ENCODE assay signal across 12 cellular contexts in the genomic region with DNA sequence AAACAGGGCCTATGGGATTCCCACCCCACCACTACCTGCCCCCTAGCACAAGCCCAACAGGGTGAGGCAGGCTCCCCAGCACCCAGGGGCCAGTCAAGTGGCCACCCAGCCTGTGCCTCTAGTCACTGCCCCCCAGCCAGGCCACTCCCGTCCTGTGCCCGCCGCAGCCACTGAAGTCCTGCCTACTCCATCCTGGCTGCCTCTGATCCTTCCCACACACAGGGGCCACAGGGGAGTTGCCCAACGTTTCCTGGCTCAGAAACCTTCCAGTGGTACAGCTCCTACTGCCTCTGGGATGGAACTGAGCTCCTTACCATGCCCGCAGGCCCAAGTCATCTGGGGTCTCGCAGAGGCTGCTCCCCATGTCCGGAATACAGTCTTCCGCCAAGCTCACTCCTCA.
A peak's percentile ranks its signal among the peaks of the same experiment; 100 is the strongest.
DNase-seq lines count a peak whose midpoint lies in the region; ATAC-seq and TF ChIP-seq lines count a peak whose summit lies in the region.
"Had no signal": no experiment of that assay in that cellular context is flagged by ENCODE, and none has a peak within 500 bp of the region (broad histone marks: within the 10 kb centered on the region; RNA-seq: fewer than 3 reads in every experiment).

No MANE protein-coding gene starts in this region.

- BruUV-seq in Caco-2 (replicated peaks; lab: Mats Ljungman, UMichigan), result no TSS peak

- H3K27me3 ChIP-seq in lower lobe of right lung (ENCODE audit: low read depth) (no peaks in the 10 kb centered on the region), thoracic aorta (replicated peaks; ENCODE audit: insufficient read depth) (no peaks in the 10 kb centered on the region), Caco-2 (replicated peaks; ENCODE audit: control insufficient read depth, insufficient read depth, low read length) (no peaks in the 10 kb centered on the region)

- peaks cover 96% of the 10 kb centered on the region for H3K4me1 Mint-ChIP-seq in HFFc6 (ENCODE audit: low read depth)
- H3K4me1 Mint-ChIP-seq in Caco-2 (ENCODE audit: low read depth, unreplicated experiment), result peaks cover 17% of the 10 kb centered on the region

- H3K4me1 ChIP-seq in lower lobe of right lung, result peaks cover 100% of the 10 kb centered on the region
- peaks cover 62 to 97% of the 10 kb centered on the region in 2 donors for H3K4me1 ChIP-seq in thoracic aorta (ENCODE audit: control insufficient read depth in 1 of 2, low read depth in 2 of 2)
- H3K4me1 ChIP-seq in Caco-2, result peaks cover 23% of the 10 kb centered on the region

- peak overlapping the region; percentile 90 for H3K27ac Mint-ChIP-seq in HFFc6
- H3K27ac Mint-ChIP-seq in Caco-2 (ENCODE audit: unreplicated experiment), result no peak overlapping the region

- POLR2A ChIA-PET in Caco-2 (lab: Charles Lee), result no interaction called here

- CTCF ChIA-PET in Caco-2 (lab: Charles Lee), result no interaction called here

- H3K9me3 ChIP-seq in lower lobe of right lung, result no peaks in the 10 kb centered on the region
- no peaks in the 10 kb centered on the region for H3K9me3 ChIP-seq in thoracic aorta
- no peaks in the 10 kb centered on the region for H3K9me3 ChIP-seq in Caco-2

- intact Hi-C loops in lower lobe of right lung (cut with DNase I) (no loop called here), Caco-2 (cut with micrococcal nuclease; ENCODE audit: unreplicated experiment) (no loop called here)

- no peak for TF ChIP-seq CTCF in HFFc6 (IDR thresholded peaks at IDR 0.05)
- TF ChIP-seq CTCF in coronary artery (IDR thresholded peaks at IDR 0.05), result no peak
- no peak for TF ChIP-seq CTCF in lower lobe of right lung (IDR thresholded peaks at IDR 0.05)
- TF ChIP-seq CTCF in thoracic aorta (IDR thresholded peaks at IDR 0.05), result no peak
- TF ChIP-seq CTCF in Caco-2 (IDR thresholded peaks at IDR 0.05; ENCODE audit: insufficient read depth in 1 of 2, low read depth in 1 of 2, low read length in 1 of 2, severe bottlenecking in 1 of 2, unreplicated experiment in 1 of 2), result no peak

- peak overlapping the region; percentile 36 for H3K4me3 Mint-ChIP-seq in HFFc6
- no peak overlapping the region for H3K4me3 Mint-ChIP-seq in Caco-2 (ENCODE audit: unreplicated experiment)
- H3K4me3 Mint-ChIP-seq: neural crest cell had no signal

- DNase-seq in HFFc6, result no peak
- DNase-seq in coronary artery (ENCODE audit: low spot score), result peak; percentile 92
- no peak for DNase-seq in lower lobe of right lung
- DNase-seq in thoracic aorta (ENCODE audit: low spot score), result peak; percentile 78
- DNase-seq in Caco-2, result no peak
- DNase-seq in NCI-H345 treated with DMSO at 0.1 percent for 48 hours (lab: John Stamatoyannopoulos, UW; ENCODE audit: unreplicated experiment), result no peak
- DNase-seq: cortex of kidney, NCI-H187 treated with DMSO at 0.1 percent for 48 hours, OCI-M1 had no signal

- H3K36me3 ChIP-seq in lower lobe of right lung (no peaks in the 10 kb centered on the region), thoracic aorta (no peaks in the 10 kb centered on the region), Caco-2 (ENCODE audit: control insufficient read depth, insufficient read depth, low read length) (no peaks in the 10 kb centered on the region)

- H3K4me3 ChIP-seq in coronary artery, result peak overlapping the region; percentile 10
- H3K4me3 ChIP-seq in lower lobe of right lung, result no peak overlapping the region
- H3K4me3 ChIP-seq in thoracic aorta, result peak overlapping the region; percentile 49
- no peak overlapping the region for H3K4me3 ChIP-seq in Caco-2 (ENCODE audit: low read depth, low read length)

- H3K36me3 Mint-ChIP-seq in HFFc6 (ENCODE audit: low read depth), result peaks cover 23% of the 10 kb centered on the region
- peaks cover 9% of the 10 kb centered on the region for H3K36me3 Mint-ChIP-seq in Caco-2 (ENCODE audit: insufficient read depth, unreplicated experiment)

- H3K27me3 Mint-ChIP-seq in HFFc6 (ENCODE audit: insufficient read depth) (no peaks in the 10 kb centered on the region; the same call in 1 of the 2 replicates), Caco-2 (ENCODE audit: insufficient read depth, unreplicated experiment) (no peaks in the 10 kb centered on the region)

- H3K9me3 Mint-ChIP-seq in HFFc6 (no peaks in the 10 kb centered on the region), Caco-2 (ENCODE audit: unreplicated experiment) (no peaks in the 10 kb centered on the region)
- H3K9me3 Mint-ChIP-seq: neural crest cell had no signal

- H3K27ac ChIP-seq in coronary artery, result peak overlapping the region; percentile 73 to 85
- H3K27ac ChIP-seq in lower lobe of right lung, result peak overlapping the region; percentile 80
- H3K27ac ChIP-seq in thoracic aorta, result peak overlapping the region; percentile 82 to 90

- ATAC-seq in lower lobe of right lung (peak in 1 of 2 donors; percentile 3), thoracic aorta (ENCODE audit: insufficient number of reproducible peaks, low FRiP score, low read depth) (peak; percentile 66), GM21528 (IDR thresholded peaks at IDR 0.05; ENCODE audit: low FRiP score, unreplicated experiment) (no peak), GM21737 (IDR thresholded peaks at IDR 0.05; ENCODE audit: unreplicated experiment) (no peak)

Comparison
In these comparisons a context has a peak if more than half of its experiments do, and no peak if none do; other contexts are left out.
1. DNase-seq: peak in coronary artery (single experiment) and thoracic aorta (single experiment); none in HFFc6 (single experiment), lower lobe of right lung (single experiment), Caco-2 (0 of 2) and NCI-H345 treated with DMSO at 0.1 percent for 48 hours (single experiment).
2. H3K4me3 ChIP-seq: peak in coronary artery (single experiment) and thoracic aorta (single experiment); none in lower lobe of right lung (single experiment) and Caco-2 (single experiment).
3. Peak in every context shown above with its lines, with median percentiles within 50 percentile points of each other: H3K27ac ChIP-seq.